22 cellular contexts compared by ENCODE assay signal in the genomic region with DNA sequence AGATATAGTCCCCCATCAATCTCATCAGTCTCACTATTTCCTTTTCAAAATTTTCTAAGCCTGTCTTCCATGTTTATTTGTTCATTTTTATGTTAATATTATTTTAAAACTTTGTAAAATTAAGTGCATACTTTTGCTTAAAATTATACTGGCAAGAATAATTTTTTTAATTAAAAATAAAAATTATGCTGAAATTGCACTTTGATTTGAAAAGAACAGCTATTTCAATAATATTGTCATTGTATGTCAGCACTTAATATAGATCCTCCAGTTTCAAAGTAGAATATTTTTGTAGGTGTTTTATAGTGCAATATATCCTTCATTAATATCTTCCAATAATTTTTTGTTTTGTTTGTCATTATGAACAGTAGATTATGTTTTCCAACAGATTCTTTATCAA.
"Had no signal": no experiment of that assay in that cellular context is flagged by ENCODE, and none has a peak within 500 bp of the region (broad histone marks: within the 10 kb centered on the region; RNA-seq: fewer than 3 reads in every experiment).

No MANE protein-coding gene starts in this region.

- ATAC-seq: Panc1, PC-3, Right ventricle myocardium inferior, SK-N-SH treated with all-trans-retinoic acid at 6 μM for 48 hours had no signal

- H3K4me2 ChIP-seq: KMS-11 had no signal

- H3K4me1 ChIP-seq: SJCRH30 had no signal

- DNase-seq: MV-4-11, NCI-H1048, NCI-H1105, NCI-H1417, NCI-H1436 treated with DMSO at 0.1 percent for 48 hours, NCI-H1694 treated with DMSO at 0.1 percent for 48 hours, NCI-H1930, NCI-H2081, NCI-H2107, NCI-H2227 treated with DMSO at 0.1 percent for 48 hours, NCI-H446, NCI-H510A, NCI-H524 treated with DMSO at 0.1 percent for 48 hours, NCI-H69, NCI-H774, PC-3, SHP77 treated with DMSO at 0.1 percent for 48 hours, SJCRH30 had no signal

- H3K4me3 ChIP-seq: SJCRH30 had no signal

- H3K9me3 ChIP-seq: SJCRH30 had no signal

- H3K27ac ChIP-seq: KMS-11, SJCRH30 had no signal
